ENCODE assay signal across 8 cellular contexts in the genomic region with DNA sequence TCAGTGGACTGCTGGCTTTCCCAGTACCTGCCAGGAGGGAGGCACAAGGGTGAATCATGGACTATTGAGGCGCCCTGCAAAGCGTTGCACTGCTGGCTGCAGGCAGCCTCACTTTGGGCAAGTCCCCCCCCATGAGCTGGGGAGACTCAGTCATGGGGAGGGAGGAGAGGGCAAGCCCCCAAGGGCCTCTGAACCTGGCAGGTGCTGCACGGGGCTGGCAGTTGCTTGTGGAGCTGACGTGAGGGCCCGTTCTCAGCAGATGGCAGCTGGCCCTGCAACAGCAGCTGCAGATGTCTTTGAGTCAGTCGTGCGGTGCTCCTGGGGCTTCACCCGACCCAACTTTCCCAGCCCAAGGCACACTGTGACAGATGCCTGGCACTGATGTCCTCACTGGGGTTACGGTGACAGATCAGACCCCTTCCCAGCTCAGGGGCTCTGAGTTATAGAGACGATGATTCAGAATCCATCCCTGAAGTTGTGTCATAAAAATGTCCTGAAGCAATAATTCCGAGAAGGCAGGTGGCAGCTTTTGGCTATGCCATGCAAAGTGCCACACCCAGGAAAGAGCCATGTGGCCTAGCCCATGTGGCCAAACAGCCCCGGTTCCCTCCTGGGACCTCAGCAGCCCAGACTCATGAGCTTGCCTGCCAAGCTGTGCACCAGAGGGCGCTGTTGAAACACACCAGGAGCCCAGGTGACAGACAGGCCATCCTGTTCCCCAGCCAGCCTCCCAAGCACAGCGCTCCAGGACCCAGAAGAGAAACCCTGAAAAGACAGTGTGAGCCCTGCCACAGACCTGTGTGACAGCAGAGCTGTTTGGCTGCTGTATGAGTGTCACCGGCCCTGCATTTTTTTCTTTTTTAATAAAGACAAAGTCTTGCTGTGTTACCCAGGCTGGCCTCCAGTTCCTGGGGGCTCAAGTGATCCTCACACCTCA. TPM values are rescaled to one million over a fixed set of nuclear protein-coding genes. Genes with fewer than 3 reads are reported as not detected.
DNase-seq lines count a peak whose midpoint lies in the region; ATAC-seq and FAIRE-seq lines count a peak whose summit lies in the region.

No MANE protein-coding gene starts in this region.

- H3K27me3 ChIP-seq in BLaER1 treated with 17β-estradiol and CSF1 and Interleukin-3, amounts not matched to agents 10 nM and 100 nM = peaks cover 0 to 8% (median 0%) of the 10 kb centered on the region in 11 experiments; a peak in 2 of 22 replicates
- no peaks in the 10 kb centered on the region for H3K27me3 ChIP-seq in NT2/D1 (ENCODE audit: insufficient read depth, insufficient read length)

- H3K4me2 ChIP-seq in BLaER1 treated with 17β-estradiol and CSF1 and Interleukin-3, amounts not matched to agents 10 nM and 100 nM = peak overlapping the region; percentile 53 to 92 (median 85)

- ATAC-seq in activated CD8-positive, alpha-beta memory T cell treated with anti-CD3 and anti-CD28 coated beads, Interleukin-2, amount 10 ng/mL, durations not matched to agents 7 days and 5 days = peak; percentile 98

- no peaks in the 10 kb centered on the region for H3K9me3 ChIP-seq in BLaER1 treated with 17β-estradiol and CSF1 and Interleukin-3, amounts not matched to agents 10 nM and 100 nM (replicated peaks in 1 of 11)
- no peaks in the 10 kb centered on the region for H3K9me3 ChIP-seq in NT2/D1 (ENCODE audit: insufficient read depth, low read length)

- no peaks in the 10 kb centered on the region for H3K27me3 Mint-ChIP-seq in activated CD8-positive, alpha-beta memory T cell treated with anti-CD3 and anti-CD28 coated beads, Interleukin-2, amount 10 ng/mL, durations not matched to agents 7 days and 5 days

- peaks cover 39 to 74% (median 63%) of the 10 kb centered on the region in 10 experiments for H3K4me1 ChIP-seq in BLaER1 treated with 17β-estradiol and CSF1 and Interleukin-3, amounts not matched to agents 10 nM and 100 nM
- no peaks in the 10 kb centered on the region for H3K4me1 ChIP-seq in NT2/D1 (ENCODE audit: insufficient read depth, insufficient read length)

- H3K4me1 Mint-ChIP-seq in activated CD8-positive, alpha-beta memory T cell treated with anti-CD3 and anti-CD28 coated beads, Interleukin-2, amount 10 ng/mL, durations not matched to agents 7 days and 5 days = peaks cover 8% of the 10 kb centered on the region

- DNase-seq in GM19239 (ENCODE audit: insufficient read length, low spot score) (peak; percentile 99), HT-29 (ENCODE audit: low spot score) (peak; percentile 90), NT2/D1 (ENCODE audit: low read depth, low spot score) (peak; percentile 80), epidermal melanocyte (ENCODE audit: insufficient read length, low spot score) (peak; percentile 92), myocyte (ENCODE audit: low read depth) (peak; percentile 99)
- peak; percentile 92 for DNase-seq in activated CD8-positive, alpha-beta memory T cell treated with anti-CD3 and anti-CD28 coated beads, Interleukin-2, amount 10 ng/mL, durations not matched to agents 7 days and 5 days
- DNase-seq in stimulated activated CD8-positive, alpha-beta memory T cell treated with anti-CD3 and anti-CD28 coated beads, Interleukin-4, amount 100 ng/mL, for 48 hours = peak; percentile 91

- H3K27ac Mint-ChIP-seq in activated CD8-positive, alpha-beta memory T cell treated with anti-CD3 and anti-CD28 coated beads, Interleukin-2, amount 10 ng/mL, durations not matched to agents 7 days and 5 days = peak overlapping the region; percentile 66

- H3K36me3 ChIP-seq in BLaER1 treated with 17β-estradiol and CSF1 and Interleukin-3, amounts not matched to agents 10 nM and 100 nM = peaks cover 87 to 98% (median 94%) of the 10 kb centered on the region in 11 experiments
- peaks cover 91% of the 10 kb centered on the region for H3K36me3 ChIP-seq in NT2/D1 (ENCODE audit: insufficient read depth, insufficient read length, low read length)

- no peaks in the 10 kb centered on the region for H3K9me3 Mint-ChIP-seq in activated CD8-positive, alpha-beta memory T cell treated with anti-CD3 and anti-CD28 coated beads, Interleukin-2, amount 10 ng/mL, durations not matched to agents 7 days and 5 days (ENCODE audit: low read depth)

- peaks cover 28% of the 10 kb centered on the region for H3K36me3 Mint-ChIP-seq in activated CD8-positive, alpha-beta memory T cell treated with anti-CD3 and anti-CD28 coated beads, Interleukin-2, amount 10 ng/mL, durations not matched to agents 7 days and 5 days

- peaks cover 64 to 86% (median 78%) of the 10 kb centered on the region in 11 experiments; a peak in 21 of 22 replicates for H4K20me1 ChIP-seq in BLaER1 treated with 17β-estradiol and CSF1 and Interleukin-3, amounts not matched to agents 10 nM and 100 nM

- H3K4me3 Mint-ChIP-seq in activated CD8-positive, alpha-beta memory T cell treated with anti-CD3 and anti-CD28 coated beads, Interleukin-2, amount 10 ng/mL, durations not matched to agents 7 days and 5 days = no peak overlapping the region

- H3K9ac ChIP-seq in BLaER1 treated with 17β-estradiol and CSF1 and Interleukin-3, amounts not matched to agents 10 nM and 100 nM = peak overlapping the region in 8 of 11 experiments; percentile 24 to 73 (median 56); a peak in 15 of 22 replicates
- no peak overlapping the region for H3K9ac ChIP-seq in NT2/D1 (ENCODE audit: insufficient read length, low read depth)

- H3K27ac ChIP-seq in BLaER1 treated with 17β-estradiol and CSF1 and Interleukin-3, amounts not matched to agents 10 nM and 100 nM = peak overlapping the region in 9 of 11 experiments; percentile 13 to 83 (median 58); a peak in 17 of 22 replicates

- peak overlapping the region in 1 of 10 experiments; percentile 35; a peak in 2 of 20 replicates for H3K4me3 ChIP-seq in BLaER1 treated with 17β-estradiol and CSF1 and Interleukin-3, amounts not matched to agents 10 nM and 100 nM
- H3K4me3 ChIP-seq in NT2/D1 (ENCODE audit: insufficient read length, low read depth) = no peak overlapping the region

- CTCF ChIA-PET in activated CD8-positive, alpha-beta memory T cell treated with anti-CD3 and anti-CD28 coated beads, Interleukin-2, amount 10 ng/mL, durations not matched to agents 7 days and 5 days (lab: Charles Lee) = interaction anchor here (0.7 to 2.9 kb wide), 42 partner anchors 9 to 345 kb away, joined by 3 to 43 read pairs (median 4); a partner anchor contains a TSS

- peak; percentile 94 for FAIRE-seq in GM19239 (lab: Jason Lieb, UNC)

RNA-seq across cellular contexts. Expression of a gene that starts 53.6 kb away (rescaled TPM):
- 202 and 218 TPM in 2 replicates for total RNA-seq in HT-29 (2014; rRNA removed; shearing (Covaris generic))
- 100 to 1,000 TPM; 118 to 141 TPM for total RNA-seq in activated CD8-positive, alpha-beta memory T cell treated with anti-CD3 and anti-CD28 coated beads, Interleukin-2, amount 10 ng/mL, durations not matched to agents 7 days and 5 days
- total RNA-seq in myocyte = 80.0 and 152 TPM in 2 replicates
- polyA plus RNA-seq in myocyte (2012) = 90.7 TPM
